ENCODE assay signal across 27 cellular contexts in the genomic region with DNA sequence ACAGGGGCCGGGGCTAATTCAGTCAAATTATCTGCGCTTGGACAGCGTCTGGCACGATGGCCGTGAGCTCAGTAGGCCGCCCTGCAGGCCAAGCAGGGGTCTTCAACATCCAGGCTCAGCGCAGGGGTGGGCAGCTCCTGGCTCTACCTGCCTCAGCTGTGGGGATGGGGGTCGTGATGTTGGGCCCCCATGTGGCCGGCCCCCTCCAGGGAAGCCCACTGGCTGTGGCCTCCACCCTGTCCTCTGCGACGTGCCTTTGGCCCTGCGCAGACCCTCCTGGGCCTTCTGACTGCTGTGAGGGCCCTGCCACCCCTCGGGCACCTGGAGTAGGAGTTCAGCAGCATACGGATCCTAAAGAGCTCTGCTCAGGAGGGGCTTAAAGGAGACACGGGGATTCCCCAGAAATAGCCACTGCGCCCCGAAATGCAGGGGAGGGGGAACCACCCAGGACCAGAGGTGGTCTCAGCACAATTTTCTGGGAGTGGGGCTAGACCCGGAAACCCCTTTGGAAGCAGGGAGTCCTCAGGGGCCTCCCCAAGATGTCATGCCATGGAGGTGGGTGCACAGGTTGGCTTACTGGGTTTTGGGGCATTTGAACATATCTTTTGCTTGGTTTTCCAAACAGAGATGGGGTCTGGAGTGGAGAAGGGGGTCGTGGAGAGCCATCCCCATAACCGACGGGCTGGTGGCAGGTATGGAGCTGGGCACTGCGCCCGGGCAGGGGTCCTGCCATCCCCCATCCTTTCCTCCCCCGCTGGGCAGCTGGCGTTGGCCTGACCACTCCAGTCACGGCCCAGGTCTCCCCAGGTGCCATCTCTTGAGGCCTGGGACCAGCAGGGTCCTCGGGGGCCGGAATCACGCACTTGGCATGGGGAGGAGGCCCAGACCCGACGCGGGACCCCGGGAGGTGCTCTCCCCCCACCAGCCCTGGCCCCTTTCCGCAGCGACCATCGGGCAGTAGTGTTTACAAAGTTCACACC. TPM values are rescaled to one million over a fixed set of nuclear protein-coding genes. Genes with fewer than 3 reads are reported as not detected.
DNase-seq lines count a peak whose midpoint lies in the region; ATAC-seq, FAIRE-seq and TF ChIP-seq lines count a peak whose summit lies in the region.
"Had no signal": no experiment of that assay in that cellular context is flagged by ENCODE, and none has a peak within 500 bp of the region (broad histone marks: within the 10 kb centered on the region; RNA-seq: fewer than 3 reads in every experiment).

No MANE protein-coding gene starts in this region.

- H3K4me2 ChIP-seq in SK-N-SH (no peak overlapping the region), trophoblast cell (ENCODE audit: low read length) (no peak overlapping the region)

- H3K4me3 ChIP-seq in SK-N-SH (ENCODE audit: low read depth in 2 of 2, low read length in 1 of 2) (no peak overlapping the region), NT2/D1 (ENCODE audit: insufficient read length, low read depth) (no peak overlapping the region), kidney (ENCODE audit: low read length in 2 of 2) (no peak overlapping the region), sigmoid colon (no peak overlapping the region), trophoblast cell (ENCODE audit: low read depth, low read length) (no peak overlapping the region)
- H3K4me3 ChIP-seq: tibial artery had no signal

- no peak overlapping the region for H3K14ac ChIP-seq in trophoblast cell (ENCODE audit: low read length)

- peaks cover 7% of the 10 kb centered on the region; the same call in 1 of the 2 replicates for H3K27me3 ChIP-seq in SK-N-SH (ENCODE audit: insufficient read depth)
- peaks cover 12% of the 10 kb centered on the region for H3K27me3 ChIP-seq in NT2/D1 (ENCODE audit: insufficient read depth, insufficient read length)
- no peaks in the 10 kb centered on the region for H3K27me3 ChIP-seq in sigmoid colon
- H3K27me3 ChIP-seq in trophoblast cell (ENCODE audit: insufficient read depth, low read length) = peaks cover 6% of the 10 kb centered on the region

- 0 out of 2 replicates have a peak, but pooled peaks cover under 1% of the 10 kb centered on the region for H4K20me1 ChIP-seq in SK-N-SH (ENCODE audit: insufficient read depth)

- DNase-seq in SK-N-SH = peak; percentile 78
- DNase-seq in NT2/D1 (ENCODE audit: low read depth, low spot score) = no peak
- peak; percentile 68 for DNase-seq in kidney
- peak; percentile 69 for DNase-seq in sigmoid colon
- DNase-seq in iPS-NIHi7 (ENCODE audit: extremely low spot score) = no peak
- no peak for DNase-seq in trophoblast cell
- DNase-seq: 8988T; activated CD4-positive, alpha-beta memory T cell treated with anti-CD3 and anti-CD28 coated beads for 36 hours; activated CD4-positive, CD25-positive, alpha-beta regulatory T cell; activated naive CD4-positive, alpha-beta T cell; Caco-2; IMR-90; NCI-H1417 treated with DMSO at 0.1 percent for 48 hours; NCI-H524; stimulated activated CD4-positive, alpha-beta T cell treated with anti-CD3 and anti-CD28 coated beads, Interleukin-4, amount 100 ng/mL, for 4 hours; stimulated activated naive CD8-positive, alpha-beta T cell treated with anti-CD3 and anti-CD28 coated beads, Interleukin-15, Interleukin-2, amounts not matched to agents 100 U/mL and 50 U/mL, for 24 hours; T1000 had no signal

- H4K12ac ChIP-seq in trophoblast cell (ENCODE audit: low read depth, low read length) = no peak overlapping the region

- no peak overlapping the region for H3K27ac ChIP-seq in SK-N-SH (ENCODE audit: low read depth in 2 of 2, low read length in 1 of 2)
- peak overlapping the region in 1 of 2 donors; percentile 28 for H3K27ac ChIP-seq in kidney (ENCODE audit: low read depth in 2 of 2, low read length in 2 of 2)
- H3K27ac ChIP-seq in sigmoid colon = no peak overlapping the region
- no peak overlapping the region for H3K27ac ChIP-seq in trophoblast cell (ENCODE audit: low read depth, low read length)
- H3K27ac ChIP-seq: tibial artery had no signal

- WGBS in SK-N-SH (ENCODE audit: low lambda C conversion rate) = 73% methylated on average over 30 of the region's 36 CpGs
- WGBS in sigmoid colon, 2 donors = 67 to 84% methylated on average over 36 of the region's 36 CpGs
- WGBS in trophoblast cell (ENCODE audit: extremely low coverage, insufficient coverage, insufficient read length) = no CpG with 5 or more reads among the region's 36 CpGs

- no peak overlapping the region for H3K18ac ChIP-seq in trophoblast cell (ENCODE audit: low read length)

- H3K23ac ChIP-seq in trophoblast cell (ENCODE audit: low read length) = no peak overlapping the region

- no peaks in the 10 kb centered on the region for H3K79me1 ChIP-seq in trophoblast cell (ENCODE audit: low read length)

- no peaks in the 10 kb centered on the region for H3K9me2 ChIP-seq in SK-N-SH

- H2BK12ac ChIP-seq in trophoblast cell (ENCODE audit: low read length) = no peak overlapping the region

- no peaks in the 10 kb centered on the region for H3K9me3 ChIP-seq in SK-N-SH
- H3K9me3 ChIP-seq in NT2/D1 (ENCODE audit: insufficient read depth, low read length) = peaks cover 4% of the 10 kb centered on the region; the same call in 1 of the 2 replicates
- no peaks in the 10 kb centered on the region for H3K9me3 ChIP-seq in kidney (ENCODE audit: control insufficient read depth in 1 of 2, low read length in 2 of 2)
- no peaks in the 10 kb centered on the region for H3K9me3 ChIP-seq in sigmoid colon
- H3K9me3 ChIP-seq in trophoblast cell (ENCODE audit: insufficient read depth, low read depth, low read length) = peaks cover 4% of the 10 kb centered on the region
- H3K9me3 ChIP-seq: tibial artery had no signal

- no peak for FAIRE-seq in kidney (lab: Jason Lieb, UNC)
- FAIRE-seq: bronchial epithelial cell, GM19239 had no signal

- H3K4ac ChIP-seq in trophoblast cell (ENCODE audit: low read depth, low read length) = no peak overlapping the region

- no peak overlapping the region for H2AFZ ChIP-seq in SK-N-SH (ENCODE audit: low read depth)
- H2AFZ ChIP-seq in trophoblast cell (ENCODE audit: insufficient read depth, low read length, poor library complexity) = no peak overlapping the region

- ATAC-seq in SK-N-SH treated with all-trans-retinoic acid at 6 μM for 48 hours (no peak), GM19395 (IDR thresholded peaks at IDR 0.05; ENCODE audit: unreplicated experiment) (no peak)
- ATAC-seq: stimulated activated naive CD8-positive, alpha-beta T cell treated with anti-CD3 and anti-CD28 coated beads, Interleukin-15, Interleukin-2, amounts not matched to agents 100 U/mL and 50 U/mL, for 24 hours had no signal

- no peaks in the 10 kb centered on the region for H3K36me3 ChIP-seq in SK-N-SH (replicated peaks in 1 of 2; ENCODE audit: control insufficient read depth in 1 of 2, insufficient read depth in 2 of 2, low read length in 1 of 2)
- no peaks in the 10 kb centered on the region for H3K36me3 ChIP-seq in NT2/D1 (ENCODE audit: insufficient read depth, insufficient read length, low read length)
- no peaks in the 10 kb centered on the region for H3K36me3 ChIP-seq in kidney (ENCODE audit: control insufficient read depth in 1 of 2, insufficient read depth in 2 of 2, low read length in 2 of 2)
- no peaks in the 10 kb centered on the region for H3K36me3 ChIP-seq in sigmoid colon
- H3K36me3 ChIP-seq in trophoblast cell (ENCODE audit: control insufficient read depth in 1 of 2, insufficient read depth in 2 of 2, low read length in 2 of 2) = no peaks in the 10 kb centered on the region
- H3K36me3 ChIP-seq: tibial artery had no signal

- H4K8ac ChIP-seq in trophoblast cell (ENCODE audit: low read depth, low read length) = no peak overlapping the region

- CTCF ChIA-PET in SK-N-SH (lab: Yijun Ruan, JAX) = interaction anchor here (0.8 to 11.7 kb wide), 12 partner anchors 9 to 218 kb away, joined by 3 to 99 read pairs (median 3); a partner anchor contains a TSS

- H3K9ac ChIP-seq in SK-N-SH (no peak overlapping the region), NT2/D1 (ENCODE audit: insufficient read length, low read depth) (peak overlapping the region; percentile 2), kidney (ENCODE audit: low read length in 2 of 2) (no peak overlapping the region), trophoblast cell (ENCODE audit: low read length) (no peak overlapping the region)

- no peaks in the 10 kb centered on the region for H3F3A ChIP-seq in SK-N-SH (replicated peaks; ENCODE audit: insufficient read depth)

- no peak for TF ChIP-seq RAD21 in SK-N-SH (IDR thresholded peaks at IDR 0.05; ENCODE audit: low read length)

- no peak overlapping the region for H2BK5ac ChIP-seq in trophoblast cell (ENCODE audit: low read depth, low read length, poor library complexity)

- no peak overlapping the region for H2BK120ac ChIP-seq in trophoblast cell (ENCODE audit: insufficient read depth, low read length, poor library complexity)

- TF ChIP-seq CTCF in SK-N-SH (IDR thresholded peaks at IDR 0.05) = no peak
- no peak for TF ChIP-seq CTCF in kidney (IDR thresholded peaks at IDR 0.05; ENCODE audit: borderline replicate concordance, extremely low read depth, insufficient read depth)
- no peak for TF ChIP-seq CTCF in sigmoid colon (IDR thresholded peaks at IDR 0.05)

- intact Hi-C loops in kidney (cut with DNase I) = no loop called here
- intact Hi-C loops in sigmoid colon (cut with DNase I) = loop anchor here (10.0 kb wide), 2 partner anchors 144 to 174 kb away; no protein-coding TSS in a partner anchor

- no peak for TF ChIP-seq EP300 in SK-N-SH (IDR thresholded peaks at IDR 0.05; ENCODE audit: borderline replicate concordance in 1 of 2, low read depth in 1 of 2, low read length in 1 of 2)
- TF ChIP-seq EP300 in sigmoid colon (IDR thresholded peaks at IDR 0.05) = no peak

- no peak overlapping the region for H2AK5ac ChIP-seq in trophoblast cell (ENCODE audit: low read length)

- POLR2A ChIA-PET in SK-N-SH (lab: Yijun Ruan, JAX) = no interaction called here

- H3K79me2 ChIP-seq in SK-N-SH (ENCODE audit: insufficient read depth) = no peaks in the 10 kb centered on the region
- H3K79me2 ChIP-seq in trophoblast cell (ENCODE audit: control insufficient read depth, insufficient read depth, low read length, poor library complexity) = no peaks in the 10 kb centered on the region

- no peak for TF ChIP-seq POLR2A in sigmoid colon (IDR thresholded peaks at IDR 0.05)

- H4K91ac ChIP-seq in trophoblast cell (ENCODE audit: low read depth, low read length) = no peak overlapping the region

- peaks cover 0 to 10% of the 10 kb centered on the region in 2 experiments; a peak in 1 of 4 replicates for H3K4me1 ChIP-seq in SK-N-SH (ENCODE audit: control insufficient read depth in 1 of 2, insufficient read depth in 2 of 2, low read depth in 1 of 2, low read length in 1 of 2)
- H3K4me1 ChIP-seq in NT2/D1 (ENCODE audit: insufficient read depth, insufficient read length) = peaks cover 16% of the 10 kb centered on the region
- peaks cover under 1 to 12% of the 10 kb centered on the region in 2 donors for H3K4me1 ChIP-seq in kidney (ENCODE audit: control insufficient read depth in 1 of 2, insufficient read depth in 1 of 2, low read depth in 1 of 2, low read length in 2 of 2)
- peaks cover 0 to 58% (median 39%) of the 10 kb centered on the region in 4 donors for H3K4me1 ChIP-seq in sigmoid colon
- H3K4me1 ChIP-seq in trophoblast cell (ENCODE audit: control insufficient read depth in 1 of 2, insufficient read depth in 2 of 2, low read length in 2 of 2) = peaks cover 6 to 13% of the 10 kb centered on the region in 2 experiments

RNA-seq across cellular contexts. Expression of a gene that starts 4.0 kb away (rescaled TPM):
- 3.2 and 5.4 TPM in 2 replicates for polyA plus RNA-seq in SK-N-SH (2012; rRNA removed)
- 2.0 and 2.8 TPM in 2 replicates for polyA plus RNA-seq in SK-N-SH (2012; cell fraction: cytosol; rRNA removed)
- 8.1 and 8.6 TPM in 2 replicates for polyA plus RNA-seq in SK-N-SH (2012; cell fraction: nucleus; rRNA removed)
- 48.2 TPM for total RNA-seq in kidney
- 36.4 TPM for polyA plus RNA-seq in kidney (ENCODE audit: insufficient read depth, low read depth, low replicate concordance)
- 10 to 100 TPM; 11.4 to 72.6 (median 28.9) TPM for total RNA-seq in sigmoid colon
- polyA plus RNA-seq in sigmoid colon = 100 to 1,000 TPM in 2 of 3 donors, 10 to 100 TPM in 1; 99.1 to 157 (median 109) TPM
- 1.0 and 1.4 TPM in 2 replicates for polyA plus RNA-seq in trophoblast cell (2013)

RNA-seq across cellular contexts. Expression of a gene that starts 16.8 kb away (rescaled TPM):
- 7.6 TPM in 2 replicates for polyA plus RNA-seq in SK-N-SH (2012; rRNA removed)
- 6.4 and 7.5 TPM in 2 replicates for polyA plus RNA-seq in SK-N-SH (2012; cell fraction: cytosol; rRNA removed)
- 15.5 and 19.8 TPM in 2 replicates for polyA plus RNA-seq in SK-N-SH (2012; cell fraction: nucleus; rRNA removed)
- total RNA-seq in kidney = 14.7 TPM
- polyA plus RNA-seq in kidney (ENCODE audit: insufficient read depth, low read depth, low replicate concordance) = 4.8 TPM
- total RNA-seq in sigmoid colon = 10 to 100 TPM in 1 of 4 donors, 1 to 10 TPM in 3; 8.9 to 12.7 (median 9.3) TPM
- 10 to 100 TPM in 1 of 3 donors, 1 to 10 TPM in 2; 5.1 to 11.5 (median 6.0) TPM for polyA plus RNA-seq in sigmoid colon
- 8.3 and 8.4 TPM in 2 replicates for polyA plus RNA-seq in trophoblast cell (2013)

RNA-seq across cellular contexts. Expression of a gene that starts 24.5 kb away (rescaled TPM):
- polyA plus RNA-seq in SK-N-SH (2012; rRNA removed) = 0.06 and 0.10 TPM in 2 replicates
- 0.03 TPM in 1 of 2 replicates, not detected in the other for polyA plus RNA-seq in SK-N-SH (2012; cell fraction: cytosol; rRNA removed)
- 0.38 and 0.48 TPM in 2 replicates for polyA plus RNA-seq in SK-N-SH (2012; cell fraction: nucleus; rRNA removed)
- 0.13 TPM for total RNA-seq in kidney
- polyA plus RNA-seq in kidney (ENCODE audit: insufficient read depth, low read depth, low replicate concordance) = 0.17 TPM
- total RNA-seq in sigmoid colon = under 1 TPM in 1 of 4 donors, not detected in 3; 0.83 TPM
- polyA plus RNA-seq in sigmoid colon = 1 to 10 TPM in 1 of 3 donors, not detected in 2; 3.8 TPM
- polyA plus RNA-seq in trophoblast cell (2013) = 0.01 TPM in 1 of 2 replicates, not detected in the other
- total RNA-seq: activated CD4-positive, alpha-beta memory T cell treated with anti-CD3 and anti-CD28 coated beads for 36 hours; bronchial epithelial cell; Daoy; glomerular endothelial cell; IMR-90; MCF 10A; mononuclear cell; RPMI7951 had no signal
- polyA plus RNA-seq: IMR-90 had no signal

Comparison
In these comparisons a context has a peak if more than half of its experiments do, and no peak if none do; other contexts are left out.
1. DNase-seq: peak in SK-N-SH (single experiment), kidney (single experiment) and sigmoid colon (single experiment); none in NT2/D1 (single experiment), iPS-NIHi7 (single experiment) and trophoblast cell (0 of 2).